In genomic region chr14:67618617-67619063, GRCh38 we compare ENCODE assay signal across 8 cellular contexts. TPM values are rescaled to one million over a fixed set of nuclear protein-coding genes. Genes with fewer than 3 reads are reported as not detected.
DNase-seq lines count a peak whose midpoint lies in the region; ATAC-seq, FAIRE-seq and TF ChIP-seq lines count a peak whose summit lies in the region.

No MANE protein-coding gene starts in this region.

- peaks cover 11% of the 10 kb centered on the region for H3K4me1 ChIP-seq in foreskin keratinocyte
- H3K4me1 ChIP-seq in pancreas: peaks cover 5 to 8% (median 7%) of the 10 kb centered on the region in 3 donors

- H3K27ac Mint-ChIP-seq in activated T-cell treated with anti-CD3 and anti-CD28 coated beads, Interleukin-2, amount 50 U/mL, for 24 hours: peak overlapping the region; percentile 88

- no peaks in the 10 kb centered on the region for H3K9me3 Mint-ChIP-seq in activated T-cell treated with anti-CD3 and anti-CD28 coated beads, Interleukin-2, amount 50 U/mL, for 24 hours

- DNase-seq in DMS153 treated with DMSO at 0.1 percent for 48 hours (lab: John Stamatoyannopoulos, UW; ENCODE audit: unreplicated experiment): peak; percentile 38
- DNase-seq in NCI-H510A treated with DMSO at 0.1 percent for 48 hours (lab: John Stamatoyannopoulos, UW): peak; percentile 60
- DNase-seq in activated T-cell treated with anti-CD3 and anti-CD28 coated beads, Interleukin-2, amount 50 U/mL, for 24 hours: peak; percentile 32
- DNase-seq in foreskin keratinocyte: peak; percentile 42 to 73
- peak in 1 of 6 donors; percentile 26 for DNase-seq in pancreas
- DNase-seq in MG63: no peak

- ATAC-seq in HG02938 (IDR thresholded peaks at IDR 0.05; ENCODE audit: unreplicated experiment): peak; percentile 37
- peak; percentile 32 for ATAC-seq in foreskin keratinocyte
- peak; percentile 49 to 74 (median 57) for ATAC-seq in pancreas
- ATAC-seq in GM19397 (IDR thresholded peaks at IDR 0.05; ENCODE audit: unreplicated experiment): no peak

- H3K4me3 ChIP-seq in pancreas: no peak overlapping the region
- no peak overlapping the region for H3K4me3 ChIP-seq in MG63

- H3K27me3 Mint-ChIP-seq in activated T-cell treated with anti-CD3 and anti-CD28 coated beads, Interleukin-2, amount 50 U/mL, for 24 hours: peaks cover 6% of the 10 kb centered on the region

- no peak overlapping the region for H3K27ac ChIP-seq in foreskin keratinocyte
- H3K27ac ChIP-seq in pancreas: peak overlapping the region; percentile 53 to 81 (median 76)

- H3K27me3 ChIP-seq in foreskin keratinocyte (no peaks in the 10 kb centered on the region), pancreas (no peaks in the 10 kb centered on the region), MG63 (no peaks in the 10 kb centered on the region)

- H3K36me3 Mint-ChIP-seq in activated T-cell treated with anti-CD3 and anti-CD28 coated beads, Interleukin-2, amount 50 U/mL, for 24 hours (ENCODE audit: low read depth): no peaks in the 10 kb centered on the region

- intact Hi-C loops in pancreas (cut with DNase I): no loop called here

- H3K36me3 ChIP-seq in pancreas (no peaks in the 10 kb centered on the region), MG63 (no peaks in the 10 kb centered on the region)

- peaks cover 37% of the 10 kb centered on the region for H3K4me1 Mint-ChIP-seq in activated T-cell treated with anti-CD3 and anti-CD28 coated beads, Interleukin-2, amount 50 U/mL, for 24 hours (ENCODE audit: low read depth)

- TF ChIP-seq CTCF in foreskin keratinocyte (conservative IDR thresholded peaks at IDR 0.05) (peak; percentile 93), pancreas (IDR thresholded peaks at IDR 0.05) (peak; percentile 12 to 52 (median 37))

- peak; percentile 51 for FAIRE-seq in pancreas (lab: Jason Lieb, UNC)

- H3K9me3 ChIP-seq in pancreas: no peaks in the 10 kb centered on the region
- no peaks in the 10 kb centered on the region for H3K9me3 ChIP-seq in MG63

- H3K4me3 Mint-ChIP-seq in activated T-cell treated with anti-CD3 and anti-CD28 coated beads, Interleukin-2, amount 50 U/mL, for 24 hours: peak overlapping the region; percentile 85

RNA-seq across cellular contexts. Expression of gene ARG2, which starts 1.1 kb away (rescaled TPM):
- 15.8 and 18.2 TPM in 2 replicates for total RNA-seq in foreskin keratinocyte
- 13.8 and 17.9 TPM in 2 replicates for polyA plus RNA-seq in foreskin keratinocyte
- total RNA-seq in pancreas: 1 to 10 TPM; 1.2 to 2.8 (median 1.4) TPM
- polyA plus RNA-seq in pancreas: 10 to 100 TPM in 1 of 2 donors, 1 to 10 TPM in 1; 3.5 to 15.0 TPM
- 1.4 and 3.6 TPM in 2 replicates for total RNA-seq in MG63 (2014; rRNA removed; shearing (Covaris generic); ENCODE audit: low replicate concordance)

RNA-seq across cellular contexts. Expression of gene PIGH, which starts 18.6 kb away (rescaled TPM):
- total RNA-seq in foreskin keratinocyte (18.1 and 20.4 TPM in 2 replicates), pancreas (10 to 100 TPM; 11.5 to 21.8 (median 13.7) TPM)
- polyA plus RNA-seq in foreskin keratinocyte (17.5 and 20.7 TPM in 2 replicates), pancreas (10 to 100 TPM; 14.2 to 27.4 TPM)
- 19.4 and 48.5 TPM in 2 replicates for total RNA-seq in MG63 (2014; rRNA removed; shearing (Covaris generic); ENCODE audit: low replicate concordance)

RNA-seq across cellular contexts. Expression of gene VTI1B, which starts 55.8 kb away (rescaled TPM):
- 64.5 and 74.3 TPM in 2 replicates for total RNA-seq in foreskin keratinocyte
- 91.3 and 98.4 TPM in 2 replicates for polyA plus RNA-seq in foreskin keratinocyte
- 10 to 100 TPM; 48.0 to 73.3 (median 54.5) TPM for total RNA-seq in pancreas
- 10 to 100 TPM; 40.9 to 46.3 TPM for polyA plus RNA-seq in pancreas
- 46.6 and 124 TPM in 2 replicates for total RNA-seq in MG63 (2014; rRNA removed; shearing (Covaris generic); ENCODE audit: low replicate concordance)
